ENCODE assay signal across 26 cellular contexts in genomic region chr3:70988111-70988510, GRCh38.
DNase-seq lines count a peak whose midpoint lies in the region; ATAC-seq and TF ChIP-seq lines count a peak whose summit lies in the region.
"Had no signal": no experiment of that assay in that cellular context is flagged by ENCODE, and none has a peak within 500 bp of the region (broad histone marks: within the 10 kb centered on the region; RNA-seq: fewer than 3 reads in every experiment).

No MANE protein-coding gene starts in this region.

- H3K9me1 ChIP-seq in IMR-90 (ENCODE audit: insufficient read depth, low read length), result peaks cover 18% of the 10 kb centered on the region

- TF ChIP-seq POLR2A in IMR-90 (IDR thresholded peaks at IDR 0.05; ENCODE audit: low read depth, low read length), result no peak

- H3K23ac ChIP-seq in IMR-90 (ENCODE audit: low read depth, low read length), result no peak overlapping the region; the same call in 1 of the 2 replicates

- no peak overlapping the region for H3K56ac ChIP-seq in IMR-90 (ENCODE audit: extremely low read depth, insufficient read depth, low read length)

- no peak overlapping the region; the same call in 1 of the 2 replicates for H2BK20ac ChIP-seq in IMR-90 (ENCODE audit: low read depth, low read length)

- H2AFZ ChIP-seq in IMR-90 (replicated peaks; ENCODE audit: low read length, poor library complexity) (no peak overlapping the region), osteoblast (ENCODE audit: low read length) (no peak overlapping the region)

- no CpG with 5 or more reads among the region's 4 CpGs for WGBS in IMR-90 (ENCODE audit: extremely low coverage in 2 of 2, insufficient read length in 1 of 2), 2 experiments

- H3K4me1 ChIP-seq in A673 (ENCODE audit: insufficient read depth, low read length, poor library complexity, severe bottlenecking) (peaks cover 30% of the 10 kb centered on the region), IMR-90 (ENCODE audit: control insufficient read depth, insufficient read depth, low read length) (peaks cover 26% of the 10 kb centered on the region), osteoblast (ENCODE audit: insufficient read depth, low read length) (peaks cover 62% of the 10 kb centered on the region)
- peaks cover 56% of the 10 kb centered on the region for H3K4me1 ChIP-seq in CD8-positive, alpha-beta memory T cell (ENCODE audit: insufficient read depth, low read length)

- no peak overlapping the region for H2AK9ac ChIP-seq in IMR-90 (replicated peaks; ENCODE audit: low read depth, low read length, poor library complexity)

- H3K9ac ChIP-seq in IMR-90 (ENCODE audit: low read depth, low read length), result no peak overlapping the region
- H3K9ac ChIP-seq: BLaER1 had no signal

- peak overlapping the region; percentile 20 to 26; a peak in 3 of 4 replicates for H4K8ac ChIP-seq in IMR-90 (ENCODE audit: low read depth in 2 of 2, low read length in 2 of 2)

- dilution Hi-C loops in IMR-90 (cut with HindIII; ENCODE audit: low sequenced_read_pairs, unreplicated experiment), result no loop called here

- peak overlapping the region; percentile 16 for H2BK120ac ChIP-seq in IMR-90 (ENCODE audit: low read depth, low read length)

- BruUV-seq in A673 (replicated peaks; lab: Mats Ljungman, UMichigan) (no TSS peak), IMR-90 (replicated peaks; lab: Mats Ljungman, UMichigan) (no TSS peak)

- DNase-seq in A673 (ENCODE audit: low spot score), result no peak
- no peak for DNase-seq in IMR-90
- no peak for DNase-seq in chondrocyte (ENCODE audit: low spot score)
- no peak for DNase-seq in osteoblast (ENCODE audit: insufficient read length, low spot score, missing footprints)
- DNase-seq in central memory CD4-positive, alpha-beta T cell, result no peak
- no peak for DNase-seq in sciatic nerve (ENCODE audit: low spot score)
- no peak for DNase-seq in coronary artery (ENCODE audit: low spot score)
- no peak for DNase-seq in CD8-positive, alpha-beta memory T cell
- DNase-seq: activated CD4-positive, alpha-beta T cell treated with anti-CD3 and anti-CD28 coated beads for 36 hours; activated naive CD4-positive, alpha-beta T cell treated with Interleukin-2 at 50 U/mL for 16 hours; H9; hippocampal formation; KBM-7; left cardiac atrium; mesendoderm; NCI-H146; NCI-H2107; NCI-H446; nucleus accumbens; stimulated activated CD4-positive, alpha-beta T cell treated with anti-CD3 and anti-CD28 coated beads, Interleukin-2, amount 100 ng/mL, for 24 hours; upper lobe of right lung had no signal

- no peak for TF ChIP-seq RAD21 in IMR-90 (IDR thresholded peaks at IDR 0.05; ENCODE audit: low read length)

- intact Hi-C loops in A673 (cut with micrococcal nuclease; ENCODE audit: unreplicated experiment) (no loop called here), IMR-90 (cut with micrococcal nuclease) (loop anchor here (5.0 to 10.0 kb wide), 3 partner anchors 117 to 467 kb away; no protein-coding TSS in a partner anchor), sciatic nerve (cut with DNase I) (no loop called here)

- peaks cover 40% of the 10 kb centered on the region for H3K36me3 Mint-ChIP-seq in chondrocyte (ENCODE audit: low read depth)
- peaks cover 0 to 82% (median 27%) of the 10 kb centered on the region in 3 donors for H3K36me3 Mint-ChIP-seq in CD8-positive, alpha-beta memory T cell

- H3K4me3 Mint-ChIP-seq in chondrocyte (ENCODE audit: unreplicated experiment), result no peak overlapping the region
- H3K4me3 Mint-ChIP-seq in CD8-positive, alpha-beta memory T cell, result no peak overlapping the region
- H3K4me3 Mint-ChIP-seq: activated CD4-positive, alpha-beta T cell treated with anti-CD3 and anti-CD28 coated beads for 36 hours; H9; T-helper 1 cell treated with Interleukin-12 subunit alpha and Interleukin-12 subunit beta and Interleukin-4 antibody, amounts not matched to agents 30 μg/mL and 1 μg/mL, for 36 hours had no signal

- CTCF ChIA-PET in A673 (lab: Charles Lee) (no interaction called here), IMR-90 (lab: Yijun Ruan, JAX) (interaction anchor here (0.6 to 1.4 kb wide), 2 partner anchors 41 to 562 kb away, joined by 3 read pairs; no protein-coding TSS in a partner anchor)
- CTCF ChIA-PET in CD8-positive, alpha-beta memory T cell (lab: Charles Lee), result interaction anchor here (0.8 kb wide), 1 partner anchor 19 kb away, joined by 3 read pairs; no protein-coding TSS in a partner anchor

- H3K27me3 Mint-ChIP-seq in chondrocyte (ENCODE audit: low read depth), result no peaks in the 10 kb centered on the region
- no peaks in the 10 kb centered on the region for H3K27me3 Mint-ChIP-seq in CD8-positive, alpha-beta memory T cell
- H3K27me3 Mint-ChIP-seq: activated CD4-positive, alpha-beta T cell treated with anti-CD3 and anti-CD28 coated beads for 36 hours had no signal

- H3K9me3 Mint-ChIP-seq in chondrocyte (ENCODE audit: low read depth), result peaks cover 3% of the 10 kb centered on the region
- H3K9me3 Mint-ChIP-seq in CD8-positive, alpha-beta memory T cell, result no peaks in the 10 kb centered on the region
- H3K9me3 Mint-ChIP-seq: H9; T-helper 1 cell treated with Interleukin-12 subunit alpha and Interleukin-12 subunit beta and Interleukin-4 antibody, amounts not matched to agents 30 μg/mL and 1 μg/mL, for 36 hours had no signal

- POLR2A ChIA-PET in A673 (lab: Charles Lee; ENCODE audit: low non-redundant PET) (interaction anchor here (0.7 kb wide), 1 partner anchor 15 kb away, joined by 3 read pairs; no protein-coding TSS in a partner anchor), IMR-90 (lab: Charles Lee; ENCODE audit: unreplicated experiment) (no interaction called here)
- POLR2A ChIA-PET in CD8-positive, alpha-beta memory T cell (lab: Charles Lee), result no interaction called here

- in situ Hi-C loops in IMR-90 (cut with MboI; ENCODE audit: low sequenced_read_pairs), result no loop called here

- H3K4ac ChIP-seq in IMR-90 (ENCODE audit: low read depth, low read length), result peak overlapping the region; percentile 60; the same call in 1 of the 2 replicates

- TF ChIP-seq CTCF in A673 (conservative IDR thresholded peaks at IDR 0.05; ENCODE audit: low read depth, low read length) (no peak), IMR-90 (conservative IDR thresholded peaks at IDR 0.05; ENCODE audit: low read depth, low read length) (no peak), chondrocyte (IDR thresholded peaks at IDR 0.05) (no peak), osteoblast (IDR thresholded peaks at IDR 0.05; ENCODE audit: extremely low read depth, low read depth, low read length) (no peak), coronary artery (IDR thresholded peaks at IDR 0.05) (no peak)

- H3K4me2 ChIP-seq in IMR-90 (ENCODE audit: low read depth, low read length) (no peak overlapping the region), osteoblast (ENCODE audit: insufficient read depth, low read length) (no peak overlapping the region)
- H3K4me2 ChIP-seq: BLaER1 had no signal

- H3K79me1 ChIP-seq in IMR-90 (ENCODE audit: low read depth in 1 of 2, low read length in 2 of 2), result peaks cover 51 to 81% of the 10 kb centered on the region in 2 experiments

- H3K9me3 ChIP-seq in A673 (ENCODE audit: low read depth, low read length, poor library complexity, severe bottlenecking) (no peaks in the 10 kb centered on the region), IMR-90 (ENCODE audit: control insufficient read depth, insufficient read depth, low read length) (no peaks in the 10 kb centered on the region), osteoblast (ENCODE audit: low read depth, low read length) (no peaks in the 10 kb centered on the region)
- no peaks in the 10 kb centered on the region for H3K9me3 ChIP-seq in CD8-positive, alpha-beta memory T cell (ENCODE audit: low read length)
- H3K9me3 ChIP-seq: upper lobe of right lung had no signal

- ATAC-seq in IMR-90 (ENCODE audit: low read depth) (no peak), sciatic nerve (no peak)
- ATAC-seq: activated CD4-positive, alpha-beta T cell treated with anti-CD3 and anti-CD28 coated beads for 36 hours; left cardiac atrium; upper lobe of right lung had no signal

- 0 out of 2 replicates have a peak overlapping the region, but pooled peaks have one; percentile 14 for H2AK5ac ChIP-seq in IMR-90 (ENCODE audit: low read depth, low read length)

- peak overlapping the region; percentile 81 for H2BK5ac ChIP-seq in IMR-90 (ENCODE audit: low read depth, low read length, poor library complexity, severe bottlenecking)

- no peak overlapping the region for H3K4me3 ChIP-seq in A673 (ENCODE audit: low read depth, low read length, poor library complexity, severe bottlenecking)
- no peak overlapping the region for H3K4me3 ChIP-seq in IMR-90 (ENCODE audit: insufficient read depth, low read depth, low read length)
- no peak overlapping the region for H3K4me3 ChIP-seq in osteoblast (ENCODE audit: insufficient read depth, low read length)
- H3K4me3 ChIP-seq in coronary artery, result no peak overlapping the region
- H3K4me3 ChIP-seq in CD8-positive, alpha-beta memory T cell (ENCODE audit: low read length), result no peak overlapping the region
- H3K4me3 ChIP-seq: BLaER1, cardiac muscle cell, SK-N-MC, upper lobe of right lung had no signal

- peak overlapping the region; percentile 42; the same call in 1 of the 2 replicates for H3K18ac ChIP-seq in IMR-90 (ENCODE audit: low read depth, low read length)

- H3K4me1 Mint-ChIP-seq in chondrocyte (ENCODE audit: low read depth), result peaks cover 86% of the 10 kb centered on the region
- peaks cover 50 to 76% (median 65%) of the 10 kb centered on the region in 3 donors for H3K4me1 Mint-ChIP-seq in CD8-positive, alpha-beta memory T cell

- H3K27ac Mint-ChIP-seq in chondrocyte (ENCODE audit: unreplicated experiment), result peak overlapping the region; percentile 95
- peak overlapping the region in 1 of 8 donors; percentile 65 for H3K27ac Mint-ChIP-seq in CD8-positive, alpha-beta memory T cell
- H3K27ac Mint-ChIP-seq: T-helper 1 cell treated with Interleukin-12 subunit alpha and Interleukin-12 subunit beta and Interleukin-4 antibody, amounts not matched to agents 30 μg/mL and 1 μg/mL, for 36 hours had no signal

- H2BK15ac ChIP-seq in IMR-90 (ENCODE audit: low read depth, low read length), result peak overlapping the region; percentile 39; the same call in 1 of the 3 replicates

- no peaks in the 10 kb centered on the region for H3K27me3 ChIP-seq in A673 (replicated peaks; ENCODE audit: insufficient read depth, low read depth, low read length, poor library complexity)
- no peaks in the 10 kb centered on the region for H3K27me3 ChIP-seq in IMR-90 (ENCODE audit: control insufficient read depth, insufficient read depth, low read length)
- H3K27me3 ChIP-seq in osteoblast (ENCODE audit: insufficient read depth, low read length), result no peaks in the 10 kb centered on the region
- H3K27me3 ChIP-seq in CD8-positive, alpha-beta memory T cell (ENCODE audit: insufficient read depth, low read length, poor library complexity, severe bottlenecking), result no peaks in the 10 kb centered on the region
- H3K27me3 ChIP-seq: BLaER1, cardiac muscle cell, upper lobe of right lung had no signal

- no peaks in the 10 kb centered on the region for H4K20me1 ChIP-seq in IMR-90 (ENCODE audit: insufficient read depth, low read length)
- no peaks in the 10 kb centered on the region for H4K20me1 ChIP-seq in osteoblast (ENCODE audit: insufficient read depth, low read length)
- H4K20me1 ChIP-seq: BLaER1 had no signal

- peaks cover 72% of the 10 kb centered on the region for H3K79me2 ChIP-seq in osteoblast (ENCODE audit: insufficient read depth, low read length)

- peak overlapping the region; percentile 82; the same call in 1 of the 2 replicates for H4K5ac ChIP-seq in IMR-90 (ENCODE audit: low read depth, low read length)

- H3K14ac ChIP-seq in IMR-90 (replicated peaks; ENCODE audit: low read depth, low read length), result no peak overlapping the region; the same call in 1 of the 2 replicates

- H3K36me3 ChIP-seq in A673 (ENCODE audit: insufficient read depth, low read length, poor library complexity, severe bottlenecking) (peaks cover 20% of the 10 kb centered on the region), IMR-90 (ENCODE audit: control insufficient read depth, insufficient read depth, low read length) (peaks cover 35% of the 10 kb centered on the region), osteoblast (ENCODE audit: insufficient read depth, low read length) (peaks cover 58% of the 10 kb centered on the region)
- peaks cover 33% of the 10 kb centered on the region for H3K36me3 ChIP-seq in CD8-positive, alpha-beta memory T cell (ENCODE audit: insufficient read depth, low read length)

- H3K27ac ChIP-seq in A673 (ENCODE audit: low read depth, low read length, poor library complexity, severe bottlenecking) (peak overlapping the region; percentile 30), IMR-90 (ENCODE audit: insufficient read depth, low read length) (peak overlapping the region; percentile 0; the same call in 1 of the 2 replicates), osteoblast (ENCODE audit: low read depth, low read length) (peak overlapping the region; percentile 77), coronary artery (peak overlapping the region in 1 of 2 donors; percentile 64)
- H3K27ac ChIP-seq in CD8-positive, alpha-beta memory T cell (ENCODE audit: low read depth, low read length), result no peak overlapping the region
- H3K27ac ChIP-seq: BLaER1, cardiac muscle cell, RWPE1, upper lobe of right lung had no signal

- peak overlapping the region; percentile 2; the same call in 1 of the 2 replicates for H4K91ac ChIP-seq in IMR-90 (ENCODE audit: insufficient read depth, low read depth, low read length)
